Comparison of ENCODE assay signal across 8 cellular contexts in genomic region chr11:128630367-128631230, GRCh38. TPM values are rescaled to one million over a fixed set of nuclear protein-coding genes. Genes with fewer than 3 reads are reported as not detected.
DNase-seq lines count a peak whose midpoint lies in the region; ATAC-seq and TF ChIP-seq lines count a peak whose summit lies in the region.

No MANE protein-coding gene starts in this region.

- no peaks in the 10 kb centered on the region for H3K9me3 ChIP-seq in A673 (ENCODE audit: low read depth, low read length, poor library complexity, severe bottlenecking)
- no peaks in the 10 kb centered on the region for H3K9me3 ChIP-seq in left lung

- TF ChIP-seq CTCF in A673 (conservative IDR thresholded peaks at IDR 0.05; ENCODE audit: low read depth, low read length) (peak; percentile 96), left lung (IDR thresholded peaks at IDR 0.05) (peak; percentile 89)

- no peak overlapping the region for H3K4me3 ChIP-seq in A673 (ENCODE audit: low read depth, low read length, poor library complexity, severe bottlenecking)
- no peak overlapping the region for H3K4me3 ChIP-seq in left lung

- CTCF ChIA-PET in A673 (lab: Charles Lee): interaction anchor here (1.0 to 3.0 kb wide), 4 partner anchors 11 to 473 kb away, joined by 3 to 25 read pairs (median 8); no protein-coding TSS in a partner anchor

- ATAC-seq in GM18499 (IDR thresholded peaks at IDR 0.05; ENCODE audit: insufficient read depth, unreplicated experiment) (peak; percentile 48), HG03045 (IDR thresholded peaks at IDR 0.05; ENCODE audit: unreplicated experiment) (peak; percentile 69), left lung (peak; percentile 97)

- no peak overlapping the region for H3K27ac ChIP-seq in A673 (ENCODE audit: low read depth, low read length, poor library complexity, severe bottlenecking)
- H3K27ac ChIP-seq in left lung: peak overlapping the region in 1 of 2 donors; percentile 28

- POLR2A ChIA-PET in A673 (lab: Charles Lee; ENCODE audit: low non-redundant PET): no interaction called here

- intact Hi-C loops in A673 (cut with micrococcal nuclease; ENCODE audit: unreplicated experiment): loop anchor here (1.0 to 10.0 kb wide), 5 partner anchors 74 to 600 kb away; no protein-coding TSS in a partner anchor
- intact Hi-C loops in left lung (cut with DNase I): loop anchor here in 1 of 2 donors (5.0 kb wide), 1 partner anchor 453 kb away; no protein-coding TSS in a partner anchor

- no peaks in the 10 kb centered on the region for H3K4me1 ChIP-seq in A673 (ENCODE audit: insufficient read depth, low read length, poor library complexity, severe bottlenecking)
- H3K4me1 ChIP-seq in left lung: peaks cover 6 to 41% of the 10 kb centered on the region in 2 donors

- DNase-seq in A673 (ENCODE audit: low spot score) (peak; percentile 85), NCI-H2171 treated with DMSO at 0.1 percent for 48 hours (lab: John Stamatoyannopoulos, UW) (peak; percentile 0), cerebellar cortex (ENCODE audit: low spot score) (peak; percentile 49), left lung (peak; percentile 89 to 91)
- DNase-seq in activated CD4-positive, CD25-positive, alpha-beta regulatory T cell treated with anti-CD3 and anti-CD28 coated beads, Interleukin-2, amount 50 U/mL, for 72 hours: peak; percentile 94
- DNase-seq in stimulated activated CD4-positive, alpha-beta T cell treated with anti-CD3 and anti-CD28 coated beads, Interleukin-4, amount 100 ng/mL, for 4 hours: peak; percentile 84 to 94

- no TSS peak for BruUV-seq in A673 (replicated peaks; lab: Mats Ljungman, UMichigan)

- no peaks in the 10 kb centered on the region for H3K36me3 ChIP-seq in A673 (ENCODE audit: insufficient read depth, low read length, poor library complexity, severe bottlenecking)
- H3K36me3 ChIP-seq in left lung: no peaks in the 10 kb centered on the region

- H3K27me3 ChIP-seq in A673 (replicated peaks; ENCODE audit: insufficient read depth, low read depth, low read length, poor library complexity) (peaks cover 35% of the 10 kb centered on the region), left lung (no peaks in the 10 kb centered on the region)

RNA-seq across cellular contexts. Expression of gene ETS1, which starts 43.2 kb away (rescaled TPM):
- total RNA-seq in A673 (2021): 3.7 and 4.1 TPM in 2 replicates
- 100 to 1,000 TPM in 1 of 2 donors, 10 to 100 TPM in 1; 70.2 to 108 TPM for total RNA-seq in left lung

Comparison
In these comparisons a context has a peak if more than half of its experiments do, and no peak if none do; other contexts are left out.
1. DNase-seq: peak in every context shown above with its lines; median percentile 94 in activated CD4-positive, CD25-positive, alpha-beta regulatory T cell treated with anti-CD3 and anti-CD28 coated beads, Interleukin-2, amount 50 U/mL, for 72 hours; 90 in left lung; 89 in stimulated activated CD4-positive, alpha-beta T cell treated with anti-CD3 and anti-CD28 coated beads, Interleukin-4, amount 100 ng/mL, for 4 hours; 85 in A673; 49 in cerebellar cortex; 0 in NCI-H2171 treated with DMSO at 0.1 percent for 48 hours.
2. RNA of gene ETS1, which starts 43.2 kb away (total RNA-seq): 70.2 to 108 TPM in left lung; 3.7 to 4.1 TPM in A673; every median in the first group is over 10 times any median in the second.
3. Peak in every context shown above with its lines, with median percentiles within 50 percentile points of each other: ATAC-seq.